ENCODE assay signal across 11 cellular contexts in the genomic region with DNA sequence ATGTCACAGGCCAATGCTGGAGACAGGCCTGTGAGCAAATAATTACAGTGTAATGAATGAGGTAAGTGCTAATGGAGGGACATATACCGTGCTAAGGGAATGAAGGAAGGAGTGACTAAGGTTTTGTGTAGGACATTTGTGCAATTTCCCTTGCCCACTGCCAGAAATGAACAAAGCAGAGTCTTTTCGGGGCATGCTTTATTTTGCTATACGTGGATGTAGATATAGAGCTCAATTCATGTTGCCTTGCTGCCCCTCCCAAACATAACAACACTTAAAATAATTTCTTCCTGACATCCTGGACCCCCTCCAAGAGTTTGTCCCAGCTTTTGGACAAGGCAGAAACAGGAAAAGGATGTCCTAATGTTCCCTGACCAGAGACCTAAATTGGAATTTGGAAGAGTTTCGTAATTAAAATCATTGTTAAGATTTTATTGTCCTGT. TPM values are rescaled to one million over a fixed set of nuclear protein-coding genes. Genes with fewer than 3 reads are reported as not detected.
A peak's percentile ranks its signal among the peaks of the same experiment; 100 is the strongest.
DNase-seq lines count a peak whose midpoint lies in the region; ATAC-seq and TF ChIP-seq lines count a peak whose summit lies in the region.
"Had no signal": no experiment of that assay in that cellular context is flagged by ENCODE, and none has a peak within 500 bp of the region (broad histone marks: within the 10 kb centered on the region; RNA-seq: fewer than 3 reads in every experiment).

No MANE protein-coding gene starts in this region.

- peaks cover 54% of the 10 kb centered on the region for H3F3A ChIP-seq in GM23248 (ENCODE audit: insufficient read depth)

- DNase-seq in GM23248 (peak; percentile 95), ascending aorta (ENCODE audit: low spot score in 2 of 2) (peak in 1 of 2 donors; percentile 73), Right ventricle myocardium superior (no peak), skeletal muscle cell (ENCODE audit: low read depth) (peak; percentile 87), ecto neural progenitor cell (ENCODE audit: low spot score) (no peak)
- no peak for DNase-seq in stimulated activated naive CD8-positive, alpha-beta T cell treated with anti-CD3 and anti-CD28 coated beads, Interleukin-15, Interleukin-2, amounts not matched to agents 100 U/mL and 50 U/mL, for 24 hours
- no peak for DNase-seq in activated T-cell treated with anti-CD3 and anti-CD28 coated beads, Interleukin-2, amount 50 U/mL, for 4 hours
- DNase-seq: DMS153, NCI-H146 had no signal

- H2AFZ ChIP-seq in GM23248 = no peak overlapping the region

- 0 to 3% methylated on average over 4 of the region's 4 CpGs for WGBS in GM23248 (ENCODE audit: low coverage in 1 of 2, low lambda C conversion rate in 2 of 2, missing lambda C conversion rate in 2 of 2), 2 experiments

- H3K36me3 Mint-ChIP-seq in activated T-cell treated with anti-CD3 and anti-CD28 coated beads, Interleukin-2, amount 50 U/mL, for 4 hours (ENCODE audit: insufficient read depth) = no peaks in the 10 kb centered on the region

- intact Hi-C loops in ascending aorta (cut with DNase I) = loop anchor here (2.0 kb wide), 1 partner anchor 100 kb away; no protein-coding TSS in a partner anchor
- intact Hi-C loops in Right ventricle myocardium superior (cut with DNase I) = loop anchor here (10.0 kb wide), 1 partner anchor 148 kb away; a partner anchor contains a TSS

- H3K27ac ChIP-seq in GM23248 (peak overlapping the region; percentile 100), ascending aorta (peak overlapping the region; percentile 88 to 96)

- H3K36me3 ChIP-seq in GM23248 (ENCODE audit: low read depth) (no peaks in the 10 kb centered on the region), ascending aorta (no peaks in the 10 kb centered on the region)

- TF ChIP-seq CTCF in ascending aorta (IDR thresholded peaks at IDR 0.05) = no peak

- peaks cover 5% of the 10 kb centered on the region for H3K9me3 Mint-ChIP-seq in activated T-cell treated with anti-CD3 and anti-CD28 coated beads, Interleukin-2, amount 50 U/mL, for 4 hours

- ATAC-seq in Right ventricle myocardium superior (ENCODE audit: poor library complexity) = peak; percentile 58
- ATAC-seq in stimulated activated naive CD8-positive, alpha-beta T cell treated with anti-CD3 and anti-CD28 coated beads, Interleukin-15, Interleukin-2, amounts not matched to agents 100 U/mL and 50 U/mL, for 24 hours = no peak
- ATAC-seq in activated T-cell treated with anti-CD3 and anti-CD28 coated beads, Interleukin-2, amount 50 U/mL, for 4 hours = no peak
- ATAC-seq in HG02763 (IDR thresholded peaks at IDR 0.05; ENCODE audit: unreplicated experiment) = no peak
- ATAC-seq: activated CD8-positive, alpha-beta T cell treated with anti-CD3 and anti-CD28 coated beads for 36 hours had no signal

- in situ Hi-C loops in GM23248 (cut with MboI) = loop anchor here (10.0 kb wide), 1 partner anchor 122 kb away; no protein-coding TSS in a partner anchor

- no peaks in the 10 kb centered on the region for H3K79me2 ChIP-seq in GM23248 (ENCODE audit: insufficient read depth)

- H4K20me1 ChIP-seq in GM23248 (ENCODE audit: insufficient read depth) = no peaks in the 10 kb centered on the region

- H3K9me3 ChIP-seq in GM23248 (ENCODE audit: low read depth) (no peaks in the 10 kb centered on the region), ascending aorta (no peaks in the 10 kb centered on the region)

- peaks cover 28% of the 10 kb centered on the region for H3K4me1 Mint-ChIP-seq in activated T-cell treated with anti-CD3 and anti-CD28 coated beads, Interleukin-2, amount 50 U/mL, for 4 hours (ENCODE audit: low read depth)

- H3K4me2 ChIP-seq in GM23248 (ENCODE audit: unreplicated experiment) = peak overlapping the region; percentile 58

- H3K4me3 Mint-ChIP-seq in activated T-cell treated with anti-CD3 and anti-CD28 coated beads, Interleukin-2, amount 50 U/mL, for 4 hours = no peak overlapping the region
- H3K4me3 Mint-ChIP-seq: activated CD8-positive, alpha-beta T cell treated with anti-CD3 and anti-CD28 coated beads for 36 hours had no signal

- no peaks in the 10 kb centered on the region for H3K27me3 ChIP-seq in GM23248 (replicated peaks; ENCODE audit: insufficient read depth)
- no peaks in the 10 kb centered on the region for H3K27me3 ChIP-seq in ascending aorta

- H3K9ac ChIP-seq in GM23248 = peak overlapping the region; percentile 90

- no peaks in the 10 kb centered on the region for H3K27me3 Mint-ChIP-seq in activated T-cell treated with anti-CD3 and anti-CD28 coated beads, Interleukin-2, amount 50 U/mL, for 4 hours (ENCODE audit: low read depth)
- H3K27me3 Mint-ChIP-seq: activated CD8-positive, alpha-beta T cell treated with anti-CD3 and anti-CD28 coated beads for 36 hours had no signal

- H3K4me3 ChIP-seq in GM23248 (no peak overlapping the region), ascending aorta (no peak overlapping the region), skeletal muscle cell (ENCODE audit: low read depth, low read length) (no peak overlapping the region)

- H3K9me2 ChIP-seq in GM23248 (ENCODE audit: insufficient read depth) = no peaks in the 10 kb centered on the region

- H3K4me1 ChIP-seq in GM23248 (ENCODE audit: insufficient read depth) (peaks cover 69% of the 10 kb centered on the region), ascending aorta (peaks cover 14 to 56% of the 10 kb centered on the region in 2 donors)

RNA-seq across cellular contexts. Expression of a gene that starts 23.7 kb away (rescaled TPM):
- 0.11 TPM in 1 of 2 replicates, not detected in the other for total RNA-seq in GM23248 (2014; rRNA removed; shearing (Covaris generic))
- polyA plus RNA-seq in GM23248 (2016; fragmentation: Nextera tagmentation; extraction: Ambion mirVana) = 0.10 and 0.11 TPM in 2 replicates
- total RNA-seq in ascending aorta (4.0 TPM), Right ventricle myocardium superior (0.75 TPM)
- 100 to 1,000 TPM in 2 of 3 donors, 10 to 100 TPM in 1; 78.3 to 124 (median 124) TPM for total RNA-seq in activated T-cell treated with anti-CD3 and anti-CD28 coated beads, Interleukin-2, amount 50 U/mL, for 4 hours

Comparison
In these comparisons a context has a peak if more than half of its experiments do, and no peak if none do; other contexts are left out.
1. DNase-seq: peak in GM23248 (single experiment) and skeletal muscle cell (single experiment); none in Right ventricle myocardium superior (single experiment), stimulated activated naive CD8-positive, alpha-beta T cell treated with anti-CD3 and anti-CD28 coated beads, Interleukin-15, Interleukin-2, amounts not matched to agents 100 U/mL and 50 U/mL, for 24 hours (single experiment), activated T-cell treated with anti-CD3 and anti-CD28 coated beads, Interleukin-2, amount 50 U/mL, for 4 hours (single experiment) and ecto neural progenitor cell (single experiment).
2. RNA of a gene that starts 23.7 kb away (total RNA-seq): 78.3 to 124 TPM in activated T-cell treated with anti-CD3 and anti-CD28 coated beads, Interleukin-2, amount 50 U/mL, for 4 hours; 4.0 TPM in ascending aorta (single experiment), 0.75 TPM in Right ventricle myocardium superior (single experiment) and 0.11 TPM in GM23248; every median in the first group is over 10 times any median in the second.